16 cellular contexts compared by ENCODE assay signal in genomic region chr17:81906476-81907218, GRCh38. TPM values are rescaled to one million over a fixed set of nuclear protein-coding genes. Genes with fewer than 3 reads are reported as not detected.
DNase-seq lines count a peak whose midpoint lies in the region; ATAC-seq and TF ChIP-seq lines count a peak whose summit lies in the region.
"Had no signal": no experiment of that assay in that cellular context is flagged by ENCODE, and none has a peak within 500 bp of the region (broad histone marks: within the 10 kb centered on the region; RNA-seq: fewer than 3 reads in every experiment).

No MANE protein-coding gene starts in this region.

- no peaks in the 10 kb centered on the region for H3F3A ChIP-seq in DOHH2 (ENCODE audit: control insufficient read depth, insufficient read depth)

- CTCF ChIA-PET in CD4-positive, alpha-beta T cell (lab: Charles Lee), result no interaction called here

- no peak for DNase-seq in CD4-positive, alpha-beta T cell
- DNase-seq in NCI-H69 (lab: John Stamatoyannopoulos, UW) (peak; percentile 35), foreskin keratinocyte (no peak), Ammon's horn (ENCODE audit: low spot score) (no peak), GM10266 (ENCODE audit: extremely low spot score) (no peak)
- DNase-seq: activated naive CD8-positive, alpha-beta T cell treated with anti-CD3 and anti-CD28 coated beads, Interleukin-2, amount 50 U/mL, for 24 hours; foreskin fibroblast; naive thymus-derived CD8-positive, alpha-beta T cell; NCI-H1436 treated with DMSO at 0.1 percent for 48 hours; NCI-H446 treated with DMSO at 0.1 percent for 48 hours had no signal

- intact Hi-C loops in CD4-positive, alpha-beta T cell (cut with DNase I, micrococcal nuclease), result no loop called here

- H3K27me3 ChIP-seq in CD4-positive, alpha-beta T cell (ENCODE audit: control insufficient read depth, insufficient read depth, low read length), result peaks cover 2% of the 10 kb centered on the region
- H3K27me3 ChIP-seq in DOHH2 (ENCODE audit: control insufficient read depth, low read length) (no peaks in the 10 kb centered on the region; the same call in 1 of the 2 replicates), foreskin keratinocyte (peaks cover 9% of the 10 kb centered on the region)

- peaks cover 55% of the 10 kb centered on the region for H3K36me3 ChIP-seq in DOHH2 (ENCODE audit: control insufficient read depth, low read length)

- H3K79me2 ChIP-seq in DOHH2 (ENCODE audit: control insufficient read depth, low read length), result peaks cover 17% of the 10 kb centered on the region

- H3K9me3 ChIP-seq in CD4-positive, alpha-beta T cell (ENCODE audit: control insufficient read depth, low read length), result no peaks in the 10 kb centered on the region
- H3K9me3 ChIP-seq in DOHH2 (ENCODE audit: control insufficient read depth, insufficient read depth, low read length), result no peaks in the 10 kb centered on the region
- H3K9me3 ChIP-seq: BLaER1 had no signal

- TF ChIP-seq CTCF in CD4-positive, alpha-beta T cell (IDR thresholded peaks at IDR 0.05), result no peak
- peak; percentile 53 for TF ChIP-seq CTCF in DOHH2 (IDR thresholded peaks at IDR 0.05; ENCODE audit: low read depth, low read length, poor library complexity, severe bottlenecking)
- peak; percentile 52 for TF ChIP-seq CTCF in foreskin keratinocyte (conservative IDR thresholded peaks at IDR 0.05)
- TF ChIP-seq CTCF in GM10266 (IDR thresholded peaks at IDR 0.05; ENCODE audit: control insufficient read depth, insufficient read depth, low read depth, missing control alignments), result no peak

- no peaks in the 10 kb centered on the region for H3K9me3 Mint-ChIP-seq in CD4-positive, alpha-beta T cell
- H3K9me3 Mint-ChIP-seq: activated naive CD8-positive, alpha-beta T cell treated with anti-CD3 and anti-CD28 coated beads, Interleukin-2, amount 50 U/mL, for 24 hours; central memory CD8-positive, alpha-beta T cell; naive thymus-derived CD8-positive, alpha-beta T cell had no signal

- peaks cover 12% of the 10 kb centered on the region for H3K36me3 Mint-ChIP-seq in CD4-positive, alpha-beta T cell (ENCODE audit: low read depth)

- no peaks in the 10 kb centered on the region; the same call in 1 of the 2 replicates for H4K20me1 ChIP-seq in DOHH2 (ENCODE audit: control insufficient read depth, insufficient read depth, low read depth, low read length)

- POLR2A ChIA-PET in CD4-positive, alpha-beta T cell (lab: Charles Lee), result no interaction called here

- H3K27ac ChIP-seq in CD4-positive, alpha-beta T cell (ENCODE audit: low read depth, low read length), result no peak overlapping the region
- no peak overlapping the region for H3K27ac ChIP-seq in DOHH2 (ENCODE audit: low read depth, low read length)
- H3K27ac ChIP-seq in foreskin keratinocyte, result no peak overlapping the region
- H3K27ac ChIP-seq: BLaER1 had no signal

- no peak overlapping the region for H3K4me2 ChIP-seq in DOHH2 (ENCODE audit: low read length)
- H3K4me2 ChIP-seq: BLaER1 had no signal

- no peak overlapping the region for H3K27ac Mint-ChIP-seq in CD4-positive, alpha-beta T cell
- H3K27ac Mint-ChIP-seq: activated naive CD8-positive, alpha-beta T cell treated with anti-CD3 and anti-CD28 coated beads, Interleukin-2, amount 50 U/mL, for 24 hours; naive thymus-derived CD8-positive, alpha-beta T cell had no signal

- H3K9me2 ChIP-seq in DOHH2 (replicated peaks; ENCODE audit: control insufficient read depth, low read length), result no peaks in the 10 kb centered on the region

- no peak for ATAC-seq in CD4-positive, alpha-beta T cell (ENCODE audit: poor library complexity)
- no peak for ATAC-seq in foreskin keratinocyte
- ATAC-seq in HG03460 (IDR thresholded peaks at IDR 0.05; ENCODE audit: unreplicated experiment), result no peak
- ATAC-seq: activated naive CD8-positive, alpha-beta T cell treated with anti-CD3 and anti-CD28 coated beads, Interleukin-2, amount 50 U/mL, for 24 hours; GM12878; naive thymus-derived CD8-positive, alpha-beta T cell had no signal

- H3K4me3 Mint-ChIP-seq in CD4-positive, alpha-beta T cell, result peak overlapping the region; percentile 20
- H3K4me3 Mint-ChIP-seq: activated naive CD8-positive, alpha-beta T cell treated with anti-CD3 and anti-CD28 coated beads, Interleukin-2, amount 50 U/mL, for 24 hours; central memory CD8-positive, alpha-beta T cell had no signal

- no peak overlapping the region for H3K4me3 ChIP-seq in DOHH2 (ENCODE audit: low read length)
- H3K4me3 ChIP-seq: BLaER1, GM12878 had no signal

- H3K27me3 Mint-ChIP-seq in CD4-positive, alpha-beta T cell, result no peaks in the 10 kb centered on the region
- H3K27me3 Mint-ChIP-seq: activated naive CD8-positive, alpha-beta T cell treated with anti-CD3 and anti-CD28 coated beads, Interleukin-2, amount 50 U/mL, for 24 hours; central memory CD8-positive, alpha-beta T cell had no signal

- peaks cover 14% of the 10 kb centered on the region for H3K4me1 ChIP-seq in DOHH2 (ENCODE audit: control insufficient read depth, low read length)
- no peaks in the 10 kb centered on the region for H3K4me1 ChIP-seq in foreskin keratinocyte

- H3K4me1 Mint-ChIP-seq in CD4-positive, alpha-beta T cell (ENCODE audit: low read depth), result peaks cover 4% of the 10 kb centered on the region

RNA-seq across cellular contexts. Expression of gene PCYT2, which starts 4.6 kb away (rescaled TPM):
- total RNA-seq in CD4-positive, alpha-beta T cell, result 10 to 100 TPM; 18.7 to 18.9 TPM
- 56.8 and 66.6 TPM in 2 replicates for total RNA-seq in foreskin keratinocyte
- polyA plus RNA-seq in foreskin keratinocyte, result 64.0 and 77.0 TPM in 2 replicates

RNA-seq across cellular contexts. Expression of gene NPB, which starts 4.6 kb away (rescaled TPM):
- total RNA-seq in CD4-positive, alpha-beta T cell, result under 1 TPM in 1 of 2 experiments, not detected in 1; 0.20 TPM
- total RNA-seq in foreskin keratinocyte, result 0.21 and 0.27 TPM in 2 replicates
- polyA plus RNA-seq in foreskin keratinocyte, result 0.19 and 0.32 TPM in 2 replicates
- total RNA-seq: lung microvascular endothelial cell had no signal
- polyA plus RNA-seq: naive thymus-derived CD8-positive, alpha-beta T cell had no signal

RNA-seq across cellular contexts. Expression of gene SIRT7, which starts 11.3 kb away (rescaled TPM):
- 10 to 100 TPM; 56.7 to 57.5 TPM for total RNA-seq in CD4-positive, alpha-beta T cell
- 13.8 and 15.0 TPM in 2 replicates for total RNA-seq in foreskin keratinocyte
- polyA plus RNA-seq in foreskin keratinocyte, result 17.8 and 19.5 TPM in 2 replicates

RNA-seq across cellular contexts. Expression of gene ANAPC11, which starts 15.1 kb away (rescaled TPM):
- 10 to 100 TPM; 27.9 to 28.9 TPM for total RNA-seq in CD4-positive, alpha-beta T cell
- total RNA-seq in foreskin keratinocyte, result 160 and 168 TPM in 2 replicates
- polyA plus RNA-seq in foreskin keratinocyte, result 295 and 335 TPM in 2 replicates

RNA-seq across cellular contexts. Expression of gene ALYREF, which starts 15.3 kb away (rescaled TPM):
- total RNA-seq in CD4-positive, alpha-beta T cell, result 100 to 1,000 TPM in 1 of 2 experiments, 10 to 100 TPM in 1; 93.3 to 101 TPM
- total RNA-seq in foreskin keratinocyte, result 115 and 140 TPM in 2 replicates
- 142 and 156 TPM in 2 replicates for polyA plus RNA-seq in foreskin keratinocyte

Comparison
In these comparisons a context has a peak if more than half of its experiments do, and no peak if none do; other contexts are left out.
1. CTCF ChIP-seq: peak in DOHH2 (single experiment) and foreskin keratinocyte (single experiment); none in CD4-positive, alpha-beta T cell (single experiment) and GM10266 (single experiment).